ENCODE assay signal across 12 cellular contexts in genomic region chr17:27558842-27559505, GRCh38.
DNase-seq lines count a peak whose midpoint lies in the region; ATAC-seq and TF ChIP-seq lines count a peak whose summit lies in the region.
"Had no signal": no experiment of that assay in that cellular context is flagged by ENCODE, and none has a peak within 500 bp of the region (broad histone marks: within the 10 kb centered on the region; RNA-seq: fewer than 3 reads in every experiment).

No MANE protein-coding gene starts in this region.

- peak overlapping the region in 35 of 59 donors; percentile 10 to 76 (median 51) for H3K27ac ChIP-seq in dorsolateral prefrontal cortex
- H3K27ac ChIP-seq in upper lobe of right lung = peak overlapping the region; percentile 63
- H3K27ac ChIP-seq: SJSA1 had no signal

- H3K9me3 ChIP-seq in upper lobe of right lung = no peaks in the 10 kb centered on the region
- H3K9me3 ChIP-seq: SJSA1 had no signal

- H3K36me3 ChIP-seq in upper lobe of right lung = no peaks in the 10 kb centered on the region
- H3K36me3 ChIP-seq: SJSA1 had no signal

- no peaks in the 10 kb centered on the region for H3K27me3 ChIP-seq in dorsolateral prefrontal cortex
- no peaks in the 10 kb centered on the region for H3K27me3 ChIP-seq in upper lobe of right lung
- H3K27me3 ChIP-seq: SJSA1 had no signal

- DNase-seq in activated T-cell treated with anti-CD3 and anti-CD28 coated beads, Interleukin-2, amount 50 U/mL, for 24 hours = no peak
- DNase-seq in activated T-cell treated with anti-CD3 and anti-CD28 coated beads, Interleukin-2, amount 50 U/mL, for 4 hours = no peak
- DNase-seq in dorsolateral prefrontal cortex (no peak), nephron progenitor cell (no peak), upper lobe of right lung (no peak), iPS-NIHi11 (ENCODE audit: low spot score) (no peak)
- DNase-seq in activated CD4-positive, alpha-beta T cell treated with anti-CD3 and anti-CD28 coated beads for 4 hours = no peak
- DNase-seq: activated CD4-positive, alpha-beta T cell treated with anti-CD3 and anti-CD28 coated beads, Interleukin-2, amount 10 ng/mL, durations not matched to agents 7 days and 5 days; activated gamma-delta T cell had no signal

- peaks cover 91% of the 10 kb centered on the region for H3K36me3 Mint-ChIP-seq in activated T-cell treated with anti-CD3 and anti-CD28 coated beads, Interleukin-2, amount 50 U/mL, for 24 hours (ENCODE audit: low read depth)
- peaks cover 21% of the 10 kb centered on the region for H3K36me3 Mint-ChIP-seq in activated T-cell treated with anti-CD3 and anti-CD28 coated beads, Interleukin-2, amount 50 U/mL, for 4 hours (ENCODE audit: insufficient read depth)
- H3K36me3 Mint-ChIP-seq in nephron progenitor cell (ENCODE audit: low read depth) = peaks cover 12% of the 10 kb centered on the region

- H3K9me3 Mint-ChIP-seq in activated T-cell treated with anti-CD3 and anti-CD28 coated beads, Interleukin-2, amount 50 U/mL, for 24 hours = no peaks in the 10 kb centered on the region
- H3K9me3 Mint-ChIP-seq in activated T-cell treated with anti-CD3 and anti-CD28 coated beads, Interleukin-2, amount 50 U/mL, for 4 hours = no peaks in the 10 kb centered on the region
- no peaks in the 10 kb centered on the region for H3K9me3 Mint-ChIP-seq in nephron progenitor cell
- H3K9me3 Mint-ChIP-seq: dendritic cell treated with granulocyte-macrophage colony-stimulating factor and Interleukin-4, amounts not matched to agents 40 ng/mL and 50 ng/mL, for 4 days had no signal

- H3K27ac Mint-ChIP-seq in activated T-cell treated with anti-CD3 and anti-CD28 coated beads, Interleukin-2, amount 50 U/mL, for 24 hours = peak overlapping the region; percentile 5
- peak overlapping the region; percentile 58 for H3K27ac Mint-ChIP-seq in nephron progenitor cell
- H3K27ac Mint-ChIP-seq: activated CD4-positive, alpha-beta T cell treated with anti-CD3 and anti-CD28 coated beads, Interleukin-2, amount 10 ng/mL, durations not matched to agents 7 days and 5 days; dendritic cell treated with granulocyte-macrophage colony-stimulating factor and Interleukin-4, amounts not matched to agents 40 ng/mL and 50 ng/mL, for 4 days had no signal

- H3K4me1 Mint-ChIP-seq in activated T-cell treated with anti-CD3 and anti-CD28 coated beads, Interleukin-2, amount 50 U/mL, for 24 hours (ENCODE audit: low read depth) = peaks cover 28% of the 10 kb centered on the region
- peaks cover 8% of the 10 kb centered on the region for H3K4me1 Mint-ChIP-seq in activated T-cell treated with anti-CD3 and anti-CD28 coated beads, Interleukin-2, amount 50 U/mL, for 4 hours (ENCODE audit: low read depth)
- H3K4me1 Mint-ChIP-seq in nephron progenitor cell = peaks cover 25% of the 10 kb centered on the region

- no peaks in the 10 kb centered on the region for H3K27me3 Mint-ChIP-seq in activated T-cell treated with anti-CD3 and anti-CD28 coated beads, Interleukin-2, amount 50 U/mL, for 24 hours
- no peaks in the 10 kb centered on the region for H3K27me3 Mint-ChIP-seq in activated T-cell treated with anti-CD3 and anti-CD28 coated beads, Interleukin-2, amount 50 U/mL, for 4 hours (ENCODE audit: low read depth)
- H3K27me3 Mint-ChIP-seq in nephron progenitor cell (ENCODE audit: low read depth, poor library complexity) = no peaks in the 10 kb centered on the region
- H3K27me3 Mint-ChIP-seq: activated CD4-positive, alpha-beta T cell treated with anti-CD3 and anti-CD28 coated beads, Interleukin-2, amount 10 ng/mL, durations not matched to agents 7 days and 5 days; dendritic cell treated with granulocyte-macrophage colony-stimulating factor and Interleukin-4, amounts not matched to agents 40 ng/mL and 50 ng/mL, for 4 days had no signal

- peaks cover 52% of the 10 kb centered on the region for H3K4me1 ChIP-seq in upper lobe of right lung

- H3K4me3 Mint-ChIP-seq in activated T-cell treated with anti-CD3 and anti-CD28 coated beads, Interleukin-2, amount 50 U/mL, for 24 hours = no peak overlapping the region
- H3K4me3 Mint-ChIP-seq in activated T-cell treated with anti-CD3 and anti-CD28 coated beads, Interleukin-2, amount 50 U/mL, for 4 hours = no peak overlapping the region
- no peak overlapping the region for H3K4me3 Mint-ChIP-seq in nephron progenitor cell
- H3K4me3 Mint-ChIP-seq: activated CD4-positive, alpha-beta T cell treated with anti-CD3 and anti-CD28 coated beads, Interleukin-2, amount 10 ng/mL, durations not matched to agents 7 days and 5 days had no signal

- H3K4me3 ChIP-seq in dorsolateral prefrontal cortex (peak overlapping the region in 12 of 59 donors; percentile 6 to 46 (median 32)), upper lobe of right lung (peak overlapping the region; percentile 15)
- H3K4me3 ChIP-seq: SJSA1 had no signal

- intact Hi-C loops in dorsolateral prefrontal cortex (cut with DNase I) (no loop called here), upper lobe of right lung (cut with DNase I) (no loop called here)

- no peak for ATAC-seq in activated T-cell treated with anti-CD3 and anti-CD28 coated beads, Interleukin-2, amount 50 U/mL, for 4 hours
- ATAC-seq in upper lobe of right lung = peak; percentile 58
- no peak for ATAC-seq in GM21390 (IDR thresholded peaks at IDR 0.05; ENCODE audit: unreplicated experiment)

- no peak for TF ChIP-seq CTCF in dorsolateral prefrontal cortex (IDR thresholded peaks at IDR 0.05 in 54 of 56, conservative IDR thresholded peaks at IDR 0.05 in 2 of 56; ENCODE audit: low read depth in 1 of 56, partially characterized antibody in 56 of 56)
- no peak for TF ChIP-seq CTCF in nephron progenitor cell (IDR thresholded peaks at IDR 0.05)
- TF ChIP-seq CTCF in upper lobe of right lung (IDR thresholded peaks at IDR 0.05) = no peak
